10 cellular contexts compared by ENCODE assay signal in the genomic region with DNA sequence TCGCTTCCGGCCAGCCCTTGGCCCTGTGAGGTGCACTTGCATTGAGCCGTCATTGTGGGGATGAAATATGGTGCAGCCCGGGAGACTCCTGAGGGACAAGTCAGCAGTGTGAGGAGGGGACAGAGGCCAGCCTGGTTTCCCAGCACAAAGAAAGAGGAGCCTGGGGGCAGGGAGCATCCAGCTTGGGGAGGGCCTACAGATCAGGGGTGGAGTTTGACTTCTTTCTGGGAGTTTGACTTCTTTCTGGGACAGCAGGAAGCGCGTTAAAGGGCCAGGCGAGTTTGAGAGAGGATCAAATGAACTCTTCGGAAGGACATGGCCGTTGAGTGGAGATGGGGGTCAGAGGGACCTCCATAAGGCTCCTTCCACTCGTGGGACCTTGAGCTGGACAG.
DNase-seq lines count a peak whose midpoint lies in the region; ATAC-seq, FAIRE-seq and TF ChIP-seq lines count a peak whose summit lies in the region.
"Had no signal": no experiment of that assay in that cellular context is flagged by ENCODE, and none has a peak within 500 bp of the region (broad histone marks: within the 10 kb centered on the region; RNA-seq: fewer than 3 reads in every experiment).

No MANE protein-coding gene starts in this region.

- intact Hi-C loops in kidney (cut with DNase I) (no loop called here), sciatic nerve (cut with DNase I) (loop anchor here (10.0 kb wide), 1 partner anchor 86 kb away; no protein-coding TSS in a partner anchor)
- intact Hi-C loops in CD4-positive, alpha-beta T cell (cut with DNase I, micrococcal nuclease): no loop called here

- peak; percentile 83 for ATAC-seq in sciatic nerve
- ATAC-seq in GM21786 (IDR thresholded peaks at IDR 0.05; ENCODE audit: unreplicated experiment): no peak
- no peak for ATAC-seq in CD4-positive, alpha-beta T cell (ENCODE audit: poor library complexity)
- ATAC-seq: GM12878 had no signal

- no peak overlapping the region for H3K4me3 Mint-ChIP-seq in CD4-positive, alpha-beta T cell

- H3K9ac ChIP-seq in HUES48 (ENCODE audit: low read depth, low read length): no peak overlapping the region
- peak overlapping the region in 1 of 2 donors; percentile 57 for H3K9ac ChIP-seq in kidney (ENCODE audit: low read length in 2 of 2)

- no peaks in the 10 kb centered on the region for H3K27me3 ChIP-seq in HUES48 (ENCODE audit: control insufficient read depth, insufficient read depth, low read length)
- H3K27me3 ChIP-seq in CD4-positive, alpha-beta T cell (ENCODE audit: control insufficient read depth, insufficient read depth, low read length): no peaks in the 10 kb centered on the region

- no peak overlapping the region for H3K27ac Mint-ChIP-seq in CD4-positive, alpha-beta T cell

- no peak for TF ChIP-seq CTCF in kidney (IDR thresholded peaks at IDR 0.05; ENCODE audit: borderline replicate concordance, extremely low read depth, insufficient read depth)
- TF ChIP-seq CTCF in CD4-positive, alpha-beta T cell (IDR thresholded peaks at IDR 0.05): no peak

- H3K9me3 ChIP-seq in HUES48 (ENCODE audit: control insufficient read depth, insufficient read depth, low read length): no peaks in the 10 kb centered on the region
- H3K9me3 ChIP-seq in kidney (ENCODE audit: control insufficient read depth in 1 of 2, low read length in 2 of 2): no peaks in the 10 kb centered on the region
- no peaks in the 10 kb centered on the region for H3K9me3 ChIP-seq in CD4-positive, alpha-beta T cell (ENCODE audit: control insufficient read depth, low read length)

- H3K4me1 Mint-ChIP-seq in CD4-positive, alpha-beta T cell (ENCODE audit: low read depth): no peaks in the 10 kb centered on the region

- H3K4me3 ChIP-seq in HUES48 (ENCODE audit: low read depth, low read length) (no peak overlapping the region), kidney (ENCODE audit: low read length in 2 of 2) (no peak overlapping the region)
- H3K4me3 ChIP-seq: GM12878 had no signal

- CTCF ChIA-PET in CD4-positive, alpha-beta T cell (lab: Charles Lee): no interaction called here

- H3K36me3 ChIP-seq in HUES48 (ENCODE audit: control insufficient read depth, insufficient read depth, low read length): no peaks in the 10 kb centered on the region
- H3K36me3 ChIP-seq in kidney (ENCODE audit: control insufficient read depth in 1 of 2, insufficient read depth in 2 of 2, low read length in 2 of 2): no peaks in the 10 kb centered on the region

- H3K36me3 Mint-ChIP-seq in CD4-positive, alpha-beta T cell (ENCODE audit: low read depth): no peaks in the 10 kb centered on the region

- no peaks in the 10 kb centered on the region for H3K27me3 Mint-ChIP-seq in CD4-positive, alpha-beta T cell

- FAIRE-seq in kidney (lab: Jason Lieb, UNC) (no peak), HTR-8/SVneo (lab: Jason Lieb, UNC) (no peak)
- FAIRE-seq: GM12878 had no signal

- no peaks in the 10 kb centered on the region for H3K9me3 Mint-ChIP-seq in CD4-positive, alpha-beta T cell

- H3K27ac ChIP-seq in HUES48 (ENCODE audit: low read depth, low read length) (peak overlapping the region; percentile 14), kidney (ENCODE audit: low read depth in 2 of 2, low read length in 2 of 2) (peak overlapping the region; percentile 88 to 94)
- H3K27ac ChIP-seq in CD4-positive, alpha-beta T cell (ENCODE audit: low read depth, low read length): no peak overlapping the region

- peaks cover 7% of the 10 kb centered on the region; the same call in 1 of the 2 replicates for H3K4me1 ChIP-seq in HUES48 (ENCODE audit: control insufficient read depth, insufficient read depth, low read length)
- peaks cover 13 to 15% of the 10 kb centered on the region in 2 donors for H3K4me1 ChIP-seq in kidney (ENCODE audit: control insufficient read depth in 1 of 2, insufficient read depth in 1 of 2, low read depth in 1 of 2, low read length in 2 of 2)

- POLR2A ChIA-PET in CD4-positive, alpha-beta T cell (lab: Charles Lee): no interaction called here

- DNase-seq in dermis blood vessel endothelial cell (peak; percentile 91), kidney (peak; percentile 93), sciatic nerve (ENCODE audit: low spot score) (no peak), HTR-8/SVneo (ENCODE audit: insufficient read length, low spot score) (no peak)
- DNase-seq in CD4-positive, alpha-beta T cell: no peak
- no peak for DNase-seq in activated CD4-positive, alpha-beta T cell treated with anti-CD3 and anti-CD28 coated beads, Interleukin-2, amount 50 U/mL, for 1 hour
- DNase-seq: activated effector memory CD4-positive, alpha-beta T cell treated with Interleukin-2 at 50 U/mL for 16 hours had no signal

Comparison
In these comparisons a context has a peak if more than half of its experiments do, and no peak if none do; other contexts are left out.
1. DNase-seq: peak in dermis blood vessel endothelial cell (single experiment) and kidney (single experiment); none in sciatic nerve (single experiment), CD4-positive, alpha-beta T cell (0 of 10), activated CD4-positive, alpha-beta T cell treated with anti-CD3 and anti-CD28 coated beads, Interleukin-2, amount 50 U/mL, for 1 hour (single experiment) and HTR-8/SVneo (single experiment).